ENCODE assay signal across 33 cellular contexts in the genomic region with DNA sequence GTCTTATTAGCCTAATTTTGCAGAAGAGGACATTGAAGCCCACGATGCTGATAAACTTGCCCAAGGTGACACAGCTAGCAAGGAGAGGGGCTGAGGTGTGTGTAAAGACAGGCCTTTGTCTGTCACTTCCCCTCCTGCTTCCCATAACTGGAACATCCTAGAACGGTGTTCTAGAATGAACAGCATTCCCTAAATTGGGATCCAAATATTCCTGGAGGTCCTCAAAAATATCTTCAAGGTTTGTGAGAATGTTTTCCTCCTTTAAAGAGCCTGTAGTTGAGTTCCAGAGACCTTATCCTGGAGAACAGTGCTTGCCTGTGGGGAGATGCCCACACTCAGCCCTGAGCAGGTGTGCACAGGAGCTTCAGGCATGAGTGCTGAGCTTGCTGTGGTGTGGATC. TPM values are rescaled to one million over a fixed set of nuclear protein-coding genes. Genes with fewer than 3 reads are reported as not detected.
"Had no signal": no experiment of that assay in that cellular context is flagged by ENCODE, and none has a peak within 500 bp of the region (broad histone marks: within the 10 kb centered on the region; RNA-seq: fewer than 3 reads in every experiment).

No MANE protein-coding gene starts in this region.

- H3K4me3 ChIP-seq: gastroesophageal sphincter, pancreas, psoas muscle, sigmoid colon, tibial artery had no signal

- H3K27me3 ChIP-seq: brain microvascular endothelial cell, gastroesophageal sphincter, pancreas, sigmoid colon, tibial artery had no signal

- H3K4me1 ChIP-seq: gastroesophageal sphincter, psoas muscle, sigmoid colon had no signal

- H3K9me3 ChIP-seq: gastroesophageal sphincter, pancreas, psoas muscle, sigmoid colon, tibial artery had no signal

- H3K27ac Mint-ChIP-seq: activated CD8-positive, alpha-beta T cell treated with anti-CD3 and anti-CD28 coated beads for 36 hours; activated T-helper 17 cell treated with anti-CD3 and anti-CD28 coated beads, Interleukin-2, amount 50 U/mL, for 72 hours; effector memory CD8-positive, alpha-beta T cell; immature natural killer cell; nephron progenitor cell; stimulated activated memory B cell treated with anti-CD40 and anti-IgM and Interleukin-4, amounts not matched to agents 10 μg/mL and 1 μg/mL and 100 μg/mL, for 72 hours; stimulated activated naive CD8-positive, alpha-beta T cell treated with anti-CD3 and anti-CD28 coated beads, Interleukin-15, amount 100 ng/mL, for 72 hours; WTC11 had no signal

- H3K36me3 ChIP-seq: brain microvascular endothelial cell, gastroesophageal sphincter, pancreas, sigmoid colon, tibial artery had no signal

- H3K4me1 Mint-ChIP-seq: activated T-helper 17 cell treated with anti-CD3 and anti-CD28 coated beads, Interleukin-2, amount 50 U/mL, for 72 hours; immature natural killer cell; stimulated activated memory B cell treated with anti-CD40 and anti-IgM and Interleukin-4, amounts not matched to agents 10 μg/mL and 1 μg/mL and 100 μg/mL, for 72 hours; stimulated activated naive CD8-positive, alpha-beta T cell treated with anti-CD3 and anti-CD28 coated beads, Interleukin-15, amount 100 ng/mL, for 72 hours had no signal

- DNase-seq: activated CD4-positive, alpha-beta T cell treated with anti-CD3 and anti-CD28 coated beads, Interleukin-2, amount 50 U/mL, for 1 hour; activated CD8-positive, alpha-beta T cell treated with anti-CD3 and anti-CD28 coated beads for 36 hours; activated gamma-delta T cell treated with Interleukin-2 at 50 U/mL for 16 hours; activated naive CD4-positive, alpha-beta T cell treated with anti-CD3 and anti-CD28 coated beads, Interleukin-2, amount 50 U/mL, for 16 hours; activated T-cell treated with anti-CD3 and anti-CD28 coated beads, Interleukin-2, amount 50 U/mL, for 4 hours; amniotic stem cell; brain microvascular endothelial cell; caudate nucleus; cortex of kidney; effector memory CD8-positive, alpha-beta T cell; head of caudate nucleus; hypothalamus; immature natural killer cell; kidney; left colon; mammary epithelial cell; nephron progenitor cell; nucleus accumbens; pancreas; psoas muscle; sigmoid colon; small intestine; stimulated activated CD4-positive, alpha-beta T cell treated with anti-CD3 and anti-CD28 coated beads, Interleukin-1b, Interleukin-23, amount 100 ng/mL, for 48 hours; stimulated activated CD4-positive, alpha-beta T cell treated with anti-CD3 and anti-CD28 coated beads, Interleukin-4, amount 100 ng/mL, for 4 hours; stimulated activated CD8-positive, alpha-beta memory T cell treated with anti-CD3 and anti-CD28 coated beads, Interleukin-4, amount 100 ng/mL, for 48 hours; stimulated activated naive CD8-positive, alpha-beta T cell treated with anti-CD3 and anti-CD28 coated beads, Interleukin-15, amount 100 ng/mL, for 72 hours; substantia nigra; T-helper 9 cell; tibial artery had no signal

- ATAC-seq: activated CD8-positive, alpha-beta T cell treated with anti-CD3 and anti-CD28 coated beads for 36 hours; activated T-cell treated with anti-CD3 and anti-CD28 coated beads, Interleukin-2, amount 50 U/mL, for 4 hours; activated T-helper 17 cell treated with anti-CD3 and anti-CD28 coated beads, Interleukin-2, amount 50 U/mL, for 72 hours; effector memory CD8-positive, alpha-beta T cell; gastroesophageal sphincter; psoas muscle; stimulated activated memory B cell treated with anti-CD40 and anti-IgM and Interleukin-4, amounts not matched to agents 10 μg/mL and 1 μg/mL and 100 μg/mL, for 72 hours; stimulated activated naive CD8-positive, alpha-beta T cell treated with anti-CD3 and anti-CD28 coated beads, Interleukin-15, amount 100 ng/mL, for 72 hours; WTC11 had no signal

- H3K36me3 Mint-ChIP-seq: stimulated activated memory B cell treated with anti-CD40 and anti-IgM and Interleukin-4, amounts not matched to agents 10 μg/mL and 1 μg/mL and 100 μg/mL, for 72 hours; WTC11 had no signal

- H3K4me3 Mint-ChIP-seq: activated CD8-positive, alpha-beta T cell treated with anti-CD3 and anti-CD28 coated beads for 36 hours; activated T-cell treated with anti-CD3 and anti-CD28 coated beads, Interleukin-2, amount 50 U/mL, for 4 hours; activated T-helper 17 cell treated with anti-CD3 and anti-CD28 coated beads, Interleukin-2, amount 50 U/mL, for 72 hours; effector memory CD8-positive, alpha-beta T cell; immature natural killer cell; nephron progenitor cell; stimulated activated memory B cell treated with anti-CD40 and anti-IgM and Interleukin-4, amounts not matched to agents 10 μg/mL and 1 μg/mL and 100 μg/mL, for 72 hours; stimulated activated naive CD8-positive, alpha-beta T cell treated with anti-CD3 and anti-CD28 coated beads, Interleukin-15, amount 100 ng/mL, for 72 hours; WTC11 had no signal

- H3K9me3 Mint-ChIP-seq: activated CD8-positive, alpha-beta T cell treated with anti-CD3 and anti-CD28 coated beads for 36 hours; activated T-cell treated with anti-CD3 and anti-CD28 coated beads, Interleukin-2, amount 50 U/mL, for 4 hours; effector memory CD8-positive, alpha-beta T cell; immature natural killer cell; nephron progenitor cell; stimulated activated memory B cell treated with anti-CD40 and anti-IgM and Interleukin-4, amounts not matched to agents 10 μg/mL and 1 μg/mL and 100 μg/mL, for 72 hours; WTC11 had no signal

- H3K27ac ChIP-seq: brain microvascular endothelial cell, gastroesophageal sphincter, psoas muscle, sigmoid colon, tibial artery had no signal

- H3K27me3 Mint-ChIP-seq: activated CD8-positive, alpha-beta T cell treated with anti-CD3 and anti-CD28 coated beads for 36 hours; effector memory CD8-positive, alpha-beta T cell; stimulated activated memory B cell treated with anti-CD40 and anti-IgM and Interleukin-4, amounts not matched to agents 10 μg/mL and 1 μg/mL and 100 μg/mL, for 72 hours; stimulated activated naive CD8-positive, alpha-beta T cell treated with anti-CD3 and anti-CD28 coated beads, Interleukin-15, amount 100 ng/mL, for 72 hours had no signal

RNA-seq across cellular contexts. Expression of a gene that starts 41.5 kb away (rescaled TPM):
- total RNA-seq: activated T-helper 17 cell treated with anti-CD3 and anti-CD28 coated beads, Interleukin-2, amount 50 U/mL, for 72 hours had no signal
